Comparison of ENCODE assay signal across 20 cellular contexts in genomic region chr9:113543286-113544000, GRCh38.
DNase-seq lines count a peak whose midpoint lies in the region; TF ChIP-seq lines count a peak whose summit lies in the region.
"Had no signal": no experiment of that assay in that cellular context is flagged by ENCODE, and none has a peak within 500 bp of the region (broad histone marks: within the 10 kb centered on the region; RNA-seq: fewer than 3 reads in every experiment).

No MANE protein-coding gene starts in this region.

- H3K9ac ChIP-seq in SK-N-SH = no peak overlapping the region
- H3K9ac ChIP-seq: parathyroid adenoma had no signal

- no peaks in the 10 kb centered on the region for H3K9me2 ChIP-seq in OCI-LY7 (ENCODE audit: insufficient read depth, low read length)
- H3K9me2 ChIP-seq in SK-N-SH = no peaks in the 10 kb centered on the region

- no peak for TF ChIP-seq CTCF in adrenal gland (IDR thresholded peaks at IDR 0.05)
- TF ChIP-seq CTCF in left ventricle myocardium inferior (IDR thresholded peaks at IDR 0.05; ENCODE audit: borderline replicate concordance) = no peak
- no peak for TF ChIP-seq CTCF in GM20000 (IDR thresholded peaks at IDR 0.05; ENCODE audit: extremely low read depth, missing control alignments)
- TF ChIP-seq CTCF in OCI-LY7 (conservative IDR thresholded peaks at IDR 0.05; ENCODE audit: low read length) = no peak
- no peak for TF ChIP-seq CTCF in SK-N-SH (IDR thresholded peaks at IDR 0.05)

- no peak overlapping the region for H3K4me3 ChIP-seq in adrenal gland
- H3K4me3 ChIP-seq in left ventricle myocardium inferior = no peak overlapping the region
- H3K4me3 ChIP-seq in OCI-LY7 (ENCODE audit: low read depth, low read length, poor library complexity, severe bottlenecking) = no peak overlapping the region
- H3K4me3 ChIP-seq in SK-N-SH (ENCODE audit: low read depth in 2 of 2, low read length in 1 of 2) = no peak overlapping the region
- H3K4me3 ChIP-seq: MG63, skin epidermis had no signal

- 77 to 87% (median 82%) methylated on average over 3 to 10 of the region's 10 CpGs for WGBS in adrenal gland, 4 donors
- 65% methylated on average over 3 of the region's 10 CpGs for WGBS in SK-N-SH (ENCODE audit: low lambda C conversion rate)

- no peak for TF ChIP-seq RAD21 in SK-N-SH (IDR thresholded peaks at IDR 0.05; ENCODE audit: low read length)

- H4K20me1 ChIP-seq in OCI-LY7 (ENCODE audit: insufficient read depth, low read length) = no peaks in the 10 kb centered on the region
- no peaks in the 10 kb centered on the region for H4K20me1 ChIP-seq in SK-N-SH (ENCODE audit: insufficient read depth)

- H3K36me3 ChIP-seq in adrenal gland (replicated peaks in 1 of 2) (peaks cover 0 to 7% of the 10 kb centered on the region in 2 donors), left ventricle myocardium inferior (peaks cover 36% of the 10 kb centered on the region), OCI-LY7 (ENCODE audit: insufficient read depth, low read length) (0 out of 2 replicates have a peak, but pooled peaks cover 15% of the 10 kb centered on the region), SK-N-SH (replicated peaks in 1 of 2; ENCODE audit: control insufficient read depth in 1 of 2, insufficient read depth in 2 of 2, low read length in 1 of 2) (no peaks in the 10 kb centered on the region)
- H3K36me3 ChIP-seq: MG63 had no signal

- TF ChIP-seq POLR2A in adrenal gland (IDR thresholded peaks at IDR 0.05) = no peak

- CTCF ChIA-PET in OCI-LY7 (lab: Charles Lee; ENCODE audit: unreplicated experiment) (no interaction called here), SK-N-SH (lab: Yijun Ruan, JAX) (interaction anchor here (1.2 to 2.8 kb wide), 4 partner anchors 35 to 112 kb away, joined by 3 to 13 read pairs (median 4); no protein-coding TSS in a partner anchor)

- H3K27me3 ChIP-seq in adrenal gland (no peaks in the 10 kb centered on the region), left ventricle myocardium inferior (ENCODE audit: low read depth) (no peaks in the 10 kb centered on the region), SK-N-SH (ENCODE audit: insufficient read depth) (no peaks in the 10 kb centered on the region)
- H3K27me3 ChIP-seq: BE2C, MG63 had no signal

- no peaks in the 10 kb centered on the region for H3K79me2 ChIP-seq in OCI-LY7 (ENCODE audit: insufficient read depth, low read depth, low read length)
- H3K79me2 ChIP-seq in SK-N-SH (ENCODE audit: insufficient read depth) = no peaks in the 10 kb centered on the region
- H3K79me2 ChIP-seq: parathyroid adenoma had no signal

- H3K27ac ChIP-seq in adrenal gland = peak overlapping the region in 4 of 5 donors; percentile 34 to 70 (median 62)
- H3K27ac ChIP-seq in left ventricle myocardium inferior (replicated peaks) = peak overlapping the region; percentile 88
- no peak overlapping the region for H3K27ac ChIP-seq in OCI-LY7 (ENCODE audit: low read depth, low read length, poor library complexity, severe bottlenecking)
- H3K27ac ChIP-seq in SK-N-SH (ENCODE audit: low read depth in 2 of 2, low read length in 1 of 2) = peak overlapping the region in 1 of 2 experiments; percentile 68; a peak in 2 of 4 replicates
- H3K27ac ChIP-seq: 22Rv1, HL-60, parathyroid adenoma, skin epidermis had no signal

- intact Hi-C loops in adrenal gland (cut with DNase I) = no loop called here
- intact Hi-C loops in left ventricle myocardium inferior (cut with micrococcal nuclease) = no loop called here
- intact Hi-C loops in posterior vena cava (cut with DNase I) = no loop called here
- intact Hi-C loops in OCI-LY7 (cut with micrococcal nuclease; ENCODE audit: unreplicated experiment) = no loop called here

- POLR2A ChIA-PET in OCI-LY7 (lab: Charles Lee) = no interaction called here
- POLR2A ChIA-PET in SK-N-SH (lab: Yijun Ruan, JAX) = no interaction called here

- H3K9me3 ChIP-seq in adrenal gland (replicated peaks in 1 of 3) = no peaks in the 10 kb centered on the region
- H3K9me3 ChIP-seq in left ventricle myocardium inferior (replicated peaks) = no peaks in the 10 kb centered on the region
- H3K9me3 ChIP-seq in OCI-LY7 (ENCODE audit: low read length) = no peaks in the 10 kb centered on the region
- H3K9me3 ChIP-seq in SK-N-SH = no peaks in the 10 kb centered on the region
- H3K9me3 ChIP-seq: BE2C, MG63 had no signal

- H3F3A ChIP-seq in SK-N-SH (replicated peaks; ENCODE audit: insufficient read depth) = no peaks in the 10 kb centered on the region

- H2AFZ ChIP-seq in OCI-LY7 (ENCODE audit: low read length) (no peak overlapping the region), SK-N-SH (ENCODE audit: low read depth) (no peak overlapping the region)
- H2AFZ ChIP-seq: parathyroid adenoma had no signal

- peak in 2 of 3 experiments; percentile 43 to 74 for DNase-seq in NCI-H1417 (lab: John Stamatoyannopoulos, UW)
- DNase-seq in NCI-H1417 treated with DMSO at 0.1 percent for 48 hours (lab: John Stamatoyannopoulos, UW) = no peak
- DNase-seq in adrenal gland = no peak
- DNase-seq in left ventricle myocardium inferior = no peak
- peak; percentile 63 for DNase-seq in posterior vena cava (ENCODE audit: low spot score)
- no peak for DNase-seq in GM20000 (ENCODE audit: low spot score)
- no peak for DNase-seq in OCI-LY7 (ENCODE audit: low spot score)
- DNase-seq in SK-N-SH = no peak
- DNase-seq: activated CD4-positive, alpha-beta memory T cell treated with anti-CD3 and anti-CD28 coated beads, Interleukin-2, amount 10 ng/mL, durations not matched to agents 7 days and 5 days; BE2C; GF-D8; MG63; NCI-H1694 treated with DMSO at 0.1 percent for 48 hours; SIG-M5; stimulated activated CD4-positive, alpha-beta T cell treated with anti-CD3 and anti-CD28 coated beads, Interleukin-4, amount 100 ng/mL, for 1 hour; T-helper 2 cell had no signal

- BruUV-seq in OCI-LY7 (replicated peaks; lab: Mats Ljungman, UMichigan) = no TSS peak

- TF ChIP-seq EP300 in SK-N-SH (IDR thresholded peaks at IDR 0.05; ENCODE audit: borderline replicate concordance in 1 of 2, low read depth in 1 of 2, low read length in 1 of 2) = no peak

- peaks cover 16 to 56% of the 10 kb centered on the region in 2 donors for H3K4me1 ChIP-seq in adrenal gland (replicated peaks in 1 of 2)
- H3K4me1 ChIP-seq in left ventricle myocardium inferior = peaks cover 95% of the 10 kb centered on the region
- H3K4me1 ChIP-seq in OCI-LY7 (ENCODE audit: insufficient read depth, low read length, poor library complexity, severe bottlenecking) = peaks cover 14% of the 10 kb centered on the region
- H3K4me1 ChIP-seq in SK-N-SH (ENCODE audit: control insufficient read depth in 1 of 2, insufficient read depth in 2 of 2, low read depth in 1 of 2, low read length in 1 of 2) = peaks cover 0 to 40% of the 10 kb centered on the region in 2 experiments; a peak in 1 of 4 replicates

- H3K4me2 ChIP-seq in OCI-LY7 (ENCODE audit: low read length) (no peak overlapping the region), SK-N-SH (no peak overlapping the region)

TF ChIP-seq in SK-N-SH, 30 proteins besides CTCF, POLR2A, EP300 and RAD21:
- TF ChIP-seq YY1 (IDR thresholded peaks at IDR 0.05; ENCODE audit: low read depth) = no peak
- TF ChIP-seq FOXM1 (IDR thresholded peaks at IDR 0.05; ENCODE audit: low read depth) = no peak
- no peak for TF ChIP-seq MEF2A (IDR thresholded peaks at IDR 0.05; ENCODE audit: borderline replicate concordance, low read depth)
- no peak for TF ChIP-seq GABPA (IDR thresholded peaks at IDR 0.05; ENCODE audit: low read depth)
- TF ChIP-seq TAF1 (IDR thresholded peaks at IDR 0.05; ENCODE audit: borderline replicate concordance, low read depth, low read length) = no peak
- TF ChIP-seq CHD2 (IDR thresholded peaks at IDR 0.05; ENCODE audit: low read length, partially characterized antibody) = no peak
- TF ChIP-seq MXI1 (IDR thresholded peaks at IDR 0.05; ENCODE audit: low read depth, low read length) = no peak
- TF ChIP-seq PBX3 (IDR thresholded peaks at IDR 0.05) = no peak
- TF ChIP-seq RCOR1 (IDR thresholded peaks at IDR 0.05; ENCODE audit: low read length) = no peak
- TF ChIP-seq SIN3A (IDR thresholded peaks at IDR 0.05; ENCODE audit: borderline replicate concordance, low read depth, low read length) = no peak
- TF ChIP-seq EZH2phosphoT487 (IDR thresholded peaks at IDR 0.05; ENCODE audit: borderline replicate concordance, low read depth) = no peak

Comparison
In these comparisons a context has a peak if more than half of its experiments do, and no peak if none do; other contexts are left out.
1. DNase-seq: peak in NCI-H1417 (2 of 3) and posterior vena cava (single experiment); none in NCI-H1417 treated with DMSO at 0.1 percent for 48 hours (single experiment), adrenal gland (0 of 7), left ventricle myocardium inferior (single experiment), GM20000 (single experiment), OCI-LY7 (single experiment) and SK-N-SH (single experiment).